1 cellular context compared by ENCODE assay signal in genomic region chr4:1154126-1154522, GRCh38.
TF ChIP-seq lines count a peak whose summit lies in the region.

No MANE protein-coding gene starts in this region.

TF ChIP-seq in WTC11, 78 proteins besides CTCF, POLR2A, EP300 and RAD21 (continued from another document):
- TF ChIP-seq, protein P1, sequence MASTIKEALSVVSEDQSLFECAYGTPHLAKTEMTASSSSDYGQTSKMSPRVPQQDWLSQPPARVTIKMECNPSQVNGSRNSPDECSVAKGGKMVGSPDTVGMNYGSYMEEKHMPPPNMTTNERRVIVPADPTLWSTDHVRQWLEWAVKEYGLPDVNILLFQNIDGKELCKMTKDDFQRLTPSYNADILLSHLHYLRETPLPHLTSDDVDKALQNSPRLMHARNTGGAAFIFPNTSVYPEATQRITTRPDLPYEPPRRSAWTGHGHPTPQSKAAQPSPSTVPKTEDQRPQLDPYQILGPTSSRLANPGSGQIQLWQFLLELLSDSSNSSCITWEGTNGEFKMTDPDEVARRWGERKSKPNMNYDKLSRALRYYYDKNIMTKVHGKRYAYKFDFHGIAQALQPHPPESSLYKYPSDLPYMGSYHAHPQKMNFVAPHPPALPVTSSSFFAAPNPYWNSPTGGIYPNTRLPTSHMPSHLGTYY (CRISPR knock-in tag; IDR thresholded peaks at IDR 0.05): no peak
- TF ChIP-seq CBFB (CRISPR knock-in tag; IDR thresholded peaks at IDR 0.05; ENCODE audit: low read depth) (no peak), MAX (CRISPR knock-in tag; IDR thresholded peaks at IDR 0.05) (no peak), ESRRA (CRISPR knock-in tag; IDR thresholded peaks at IDR 0.05; ENCODE audit: borderline replicate concordance) (no peak), TEAD1 (CRISPR knock-in tag; IDR thresholded peaks at IDR 0.05) (no peak)
